10 cellular contexts compared by ENCODE assay signal in the genomic region with DNA sequence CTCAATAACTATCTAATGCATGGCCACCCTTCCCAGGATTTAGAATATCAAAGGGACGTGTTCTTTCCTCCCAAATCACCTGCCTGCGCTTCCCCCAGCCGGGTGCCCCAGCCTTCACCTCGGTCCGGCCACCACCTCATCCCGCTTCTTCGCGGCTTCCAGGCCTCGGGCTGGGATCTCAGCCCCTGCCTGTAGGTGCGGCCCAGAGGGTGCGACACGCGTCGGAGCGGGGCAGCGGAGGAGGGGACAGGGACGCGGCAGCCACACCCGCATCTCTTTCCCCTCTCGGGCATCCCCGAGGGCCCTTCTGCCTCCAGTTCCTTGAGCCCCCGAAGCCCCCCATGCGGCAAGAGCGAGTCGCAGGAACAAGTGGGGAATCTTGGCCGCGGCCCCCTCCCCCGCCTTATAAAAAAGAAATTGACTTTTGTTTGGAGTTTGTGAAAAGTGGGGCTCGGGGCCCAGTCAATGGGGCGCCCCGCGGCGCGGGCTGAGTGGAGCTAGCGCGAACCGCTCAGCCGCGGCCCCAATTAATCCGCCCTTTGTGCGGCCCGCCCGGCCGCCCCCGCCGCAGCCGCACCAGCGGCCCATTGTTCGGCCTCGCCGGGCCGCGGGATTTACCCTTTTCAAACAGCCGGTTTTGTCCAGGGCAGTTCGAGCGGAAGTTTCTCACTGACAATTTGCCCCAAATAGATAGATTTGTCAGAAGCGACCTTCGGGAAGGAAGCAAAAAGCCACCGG. TPM values are rescaled to one million over a fixed set of nuclear protein-coding genes. Genes with fewer than 3 reads are reported as not detected.
DNase-seq lines count a peak whose midpoint lies in the region; TF ChIP-seq lines count a peak whose summit lies in the region.
"Had no signal": no experiment of that assay in that cellular context is flagged by ENCODE, and none has a peak within 500 bp of the region (broad histone marks: within the 10 kb centered on the region; RNA-seq: fewer than 3 reads in every experiment).

No MANE protein-coding gene starts in this region.

- CTCF ChIA-PET in activated naive CD4-positive, alpha-beta T cell treated with anti-CD3 and anti-CD28 coated beads, Interleukin-2, amount 10 ng/mL, durations not matched to agents 7 days and 5 days (lab: Charles Lee), result no interaction called here

- H3K36me3 Mint-ChIP-seq in T-helper 1 cell treated with Interleukin-12 subunit alpha and Interleukin-12 subunit beta and Interleukin-4 antibody, amounts not matched to agents 30 μg/mL and 1 μg/mL, for 36 hours (ENCODE audit: low read depth), result peaks cover 2% of the 10 kb centered on the region
- peaks cover 3 to 4% (median 3%) of the 10 kb centered on the region in 3 donors for H3K36me3 Mint-ChIP-seq in immature natural killer cell
- peaks cover 3% of the 10 kb centered on the region for H3K36me3 Mint-ChIP-seq in activated naive CD4-positive, alpha-beta T cell treated with anti-CD3 and anti-CD28 coated beads, Interleukin-2, amount 10 ng/mL, durations not matched to agents 7 days and 5 days
- H3K36me3 Mint-ChIP-seq: activated naive CD8-positive, alpha-beta T cell treated with anti-CD3 and anti-CD28 coated beads, Interleukin-2, amount 10 ng/mL, durations not matched to agents 7 days and 5 days had no signal

- H3K27me3 Mint-ChIP-seq in T-helper 1 cell treated with Interleukin-12 subunit alpha and Interleukin-12 subunit beta and Interleukin-4 antibody, amounts not matched to agents 30 μg/mL and 1 μg/mL, for 36 hours (ENCODE audit: low read depth), result peaks cover 91% of the 10 kb centered on the region
- H3K27me3 Mint-ChIP-seq in immature natural killer cell (ENCODE audit: low read depth in 3 of 3), result peaks cover 29 to 58% (median 48%) of the 10 kb centered on the region in 3 donors
- peaks cover 91% of the 10 kb centered on the region for H3K27me3 Mint-ChIP-seq in activated naive CD4-positive, alpha-beta T cell treated with anti-CD3 and anti-CD28 coated beads, Interleukin-2, amount 10 ng/mL, durations not matched to agents 7 days and 5 days

- H3K9me3 ChIP-seq in stomach, result no peaks in the 10 kb centered on the region

- peaks cover 14 to 19% (median 16%) of the 10 kb centered on the region in 4 donors for H3K4me1 ChIP-seq in stomach

- H3K27ac ChIP-seq in stomach, result no peak overlapping the region

- H3K27me3 ChIP-seq in stomach, result peaks cover 15 to 99% (median 79%) of the 10 kb centered on the region in 3 donors

- DNase-seq in T-helper 1 cell (no peak), immature natural killer cell (no peak), stomach (no peak), NCI-H2196 treated with DMSO at 0.1 percent for 48 hours (lab: John Stamatoyannopoulos, UW; ENCODE audit: unreplicated experiment) (no peak)
- DNase-seq in activated T-cell treated with anti-CD3 and anti-CD28 coated beads, Interleukin-2, amount 50 U/mL, for 48 hours, result peak; percentile 21 to 23
- DNase-seq in activated CD8-positive, alpha-beta memory T cell treated with anti-CD3 and anti-CD28 coated beads, Interleukin-2, amount 50 U/mL, for 48 hours, result no peak
- no peak for DNase-seq in activated naive CD4-positive, alpha-beta T cell treated with anti-CD3 and anti-CD28 coated beads, Interleukin-2, amount 10 ng/mL, durations not matched to agents 7 days and 5 days
- DNase-seq: activated naive CD8-positive, alpha-beta T cell treated with anti-CD3 and anti-CD28 coated beads, Interleukin-2, amount 10 ng/mL, durations not matched to agents 7 days and 5 days; AML-193 had no signal

- no peaks in the 10 kb centered on the region for H3K9me3 Mint-ChIP-seq in T-helper 1 cell treated with Interleukin-12 subunit alpha and Interleukin-12 subunit beta and Interleukin-4 antibody, amounts not matched to agents 30 μg/mL and 1 μg/mL, for 36 hours
- peaks cover 0 to 6% (median 0%) of the 10 kb centered on the region in 6 donors for H3K9me3 Mint-ChIP-seq in immature natural killer cell
- no peaks in the 10 kb centered on the region for H3K9me3 Mint-ChIP-seq in activated naive CD4-positive, alpha-beta T cell treated with anti-CD3 and anti-CD28 coated beads, Interleukin-2, amount 10 ng/mL, durations not matched to agents 7 days and 5 days
- H3K9me3 Mint-ChIP-seq: activated naive CD8-positive, alpha-beta T cell treated with anti-CD3 and anti-CD28 coated beads, Interleukin-2, amount 10 ng/mL, durations not matched to agents 7 days and 5 days had no signal

- TF ChIP-seq POLR2A in stomach (IDR thresholded peaks at IDR 0.05), result no peak

- H3K27ac Mint-ChIP-seq in T-helper 1 cell treated with Interleukin-12 subunit alpha and Interleukin-12 subunit beta and Interleukin-4 antibody, amounts not matched to agents 30 μg/mL and 1 μg/mL, for 36 hours, result peak overlapping the region; percentile 15
- no peak overlapping the region for H3K27ac Mint-ChIP-seq in immature natural killer cell
- H3K27ac Mint-ChIP-seq in activated naive CD4-positive, alpha-beta T cell treated with anti-CD3 and anti-CD28 coated beads, Interleukin-2, amount 10 ng/mL, durations not matched to agents 7 days and 5 days, result no peak overlapping the region

- intact Hi-C loops in stomach (cut with DNase I; ENCODE audit: low total_unique reads), result no loop called here

- TF ChIP-seq EP300 in stomach (IDR thresholded peaks at IDR 0.05), result no peak

- WGBS in stomach, 5 donors, result 1 to 7% (median 5%) methylated on average over 24 to 59 of the region's 59 CpGs

- no peak for TF ChIP-seq CTCF in stomach (IDR thresholded peaks at IDR 0.05)

- no peak overlapping the region for H3K4me3 Mint-ChIP-seq in T-helper 1 cell treated with Interleukin-12 subunit alpha and Interleukin-12 subunit beta and Interleukin-4 antibody, amounts not matched to agents 30 μg/mL and 1 μg/mL, for 36 hours
- H3K4me3 Mint-ChIP-seq in immature natural killer cell, result peak overlapping the region; percentile 36 to 73 (median 69)
- H3K4me3 Mint-ChIP-seq in activated naive CD4-positive, alpha-beta T cell treated with anti-CD3 and anti-CD28 coated beads, Interleukin-2, amount 10 ng/mL, durations not matched to agents 7 days and 5 days, result no peak overlapping the region

- H3K4me1 Mint-ChIP-seq in T-helper 1 cell treated with Interleukin-12 subunit alpha and Interleukin-12 subunit beta and Interleukin-4 antibody, amounts not matched to agents 30 μg/mL and 1 μg/mL, for 36 hours (ENCODE audit: low read depth), result peaks cover 10% of the 10 kb centered on the region
- H3K4me1 Mint-ChIP-seq in immature natural killer cell, result peaks cover 14 to 27% of the 10 kb centered on the region in 2 donors
- peaks cover 9% of the 10 kb centered on the region for H3K4me1 Mint-ChIP-seq in activated naive CD4-positive, alpha-beta T cell treated with anti-CD3 and anti-CD28 coated beads, Interleukin-2, amount 10 ng/mL, durations not matched to agents 7 days and 5 days

- no peaks in the 10 kb centered on the region for H3K36me3 ChIP-seq in stomach

- H3K4me3 ChIP-seq in stomach, result peak overlapping the region; percentile 13 to 43 (median 32)

RNA-seq across cellular contexts. Expression of a gene that starts 8.4 kb away (rescaled TPM):
- not detected for polyA plus RNA-seq in immature natural killer cell
- total RNA-seq in stomach, result not detected
- polyA plus RNA-seq in stomach, result not detected
- total RNA-seq: activated naive CD8-positive, alpha-beta T cell treated with anti-CD3 and anti-CD28 coated beads, Interleukin-2, amount 10 ng/mL, durations not matched to agents 7 days and 5 days had no signal

Comparison
In these comparisons a context has a peak if more than half of its experiments do, and no peak if none do; other contexts are left out.
1. H3K4me3 Mint-ChIP-seq: peak in immature natural killer cell (5 of 5); none in T-helper 1 cell treated with Interleukin-12 subunit alpha and Interleukin-12 subunit beta and Interleukin-4 antibody, amounts not matched to agents 30 μg/mL and 1 μg/mL, for 36 hours (single experiment) and activated naive CD4-positive, alpha-beta T cell treated with anti-CD3 and anti-CD28 coated beads, Interleukin-2, amount 10 ng/mL, durations not matched to agents 7 days and 5 days (single experiment).
2. DNase-seq: peak in activated T-cell treated with anti-CD3 and anti-CD28 coated beads, Interleukin-2, amount 50 U/mL, for 48 hours (2 of 2); none in T-helper 1 cell (0 of 5), immature natural killer cell (0 of 3), stomach (single experiment), activated CD8-positive, alpha-beta memory T cell treated with anti-CD3 and anti-CD28 coated beads, Interleukin-2, amount 50 U/mL, for 48 hours (single experiment), activated naive CD4-positive, alpha-beta T cell treated with anti-CD3 and anti-CD28 coated beads, Interleukin-2, amount 10 ng/mL, durations not matched to agents 7 days and 5 days (single experiment) and NCI-H2196 treated with DMSO at 0.1 percent for 48 hours (single experiment).